In the genomic region with DNA sequence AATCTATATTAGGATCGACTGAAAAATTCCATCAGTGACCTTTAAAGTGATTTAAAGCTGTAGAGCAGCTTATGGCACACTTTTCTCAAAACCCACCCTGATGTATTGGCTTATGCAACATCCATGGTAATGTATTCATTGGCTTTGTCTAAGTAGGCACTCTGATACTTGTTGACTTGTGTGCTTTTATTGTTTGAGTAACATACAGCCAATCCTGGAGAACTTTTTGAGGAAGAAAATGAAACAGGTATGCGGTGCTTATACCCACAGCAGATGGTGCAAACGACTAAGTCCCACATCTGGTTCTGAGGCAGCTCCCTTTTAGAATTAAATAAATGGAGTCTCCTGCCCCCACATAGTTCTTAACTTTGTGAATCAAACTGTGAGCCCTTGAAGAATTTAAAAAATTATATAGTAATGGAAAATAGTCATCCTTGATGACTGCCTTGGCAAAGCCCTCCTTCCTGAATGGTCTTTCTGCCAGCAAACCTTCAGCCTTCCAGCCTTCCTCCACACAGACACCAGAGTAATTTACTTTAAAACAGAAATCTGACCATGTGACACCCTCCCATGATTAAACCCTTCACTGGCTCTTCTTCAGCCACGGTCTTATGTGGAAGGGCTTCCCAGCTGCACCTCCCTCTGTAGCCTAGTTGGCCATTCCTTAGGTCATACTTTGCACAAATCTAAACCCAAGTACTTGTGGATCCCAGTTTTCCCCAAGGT, we compare ENCODE assay signal across 15 cellular contexts.
A peak's percentile ranks its signal among the peaks of the same experiment; 100 is the strongest.
DNase-seq lines count a peak whose midpoint lies in the region; ATAC-seq, FAIRE-seq and TF ChIP-seq lines count a peak whose summit lies in the region.
"Had no signal": no experiment of that assay in that cellular context is flagged by ENCODE, and none has a peak within 500 bp of the region (broad histone marks: within the 10 kb centered on the region; RNA-seq: fewer than 3 reads in every experiment).

No MANE protein-coding gene starts in this region.

- H3K4me3 ChIP-seq in endothelial cell of umbilical vein (replicated peaks in 1 of 3; ENCODE audit: insufficient read depth in 1 of 3, low read depth in 1 of 3, low read length in 3 of 3) (no peak overlapping the region), lower lobe of right lung (no peak overlapping the region), upper lobe of right lung (no peak overlapping the region)
- H3K4me3 ChIP-seq: HAP-1 had no signal

- H3K79me2 ChIP-seq in endothelial cell of umbilical vein (ENCODE audit: control insufficient read depth, insufficient read depth, low read length), result peaks cover 8% of the 10 kb centered on the region

- ATAC-seq in lower lobe of right lung (peak; percentile 55 to 57), upper lobe of right lung (peak; percentile 45), GM21723 (IDR thresholded peaks at IDR 0.05; ENCODE audit: unreplicated experiment) (no peak)
- ATAC-seq: activated naive CD8-positive, alpha-beta T cell treated with anti-CD3 and anti-CD28 coated beads, Interleukin-2, amount 50 U/mL, for 24 hours; stimulated activated naive CD8-positive, alpha-beta T cell treated with anti-CD3 and anti-CD28 coated beads, Interleukin-15, amount 100 ng/mL, for 72 hours had no signal

- no peak overlapping the region for H3K9ac ChIP-seq in endothelial cell of umbilical vein (replicated peaks; ENCODE audit: extremely low read depth, insufficient read depth, low read length)

- CTCF ChIA-PET in endothelial cell of umbilical vein (lab: Charles Lee), result interaction anchor here (0.7 to 1.5 kb wide), 2 partner anchors 10 to 279 kb away, joined by 3 to 4 read pairs; no protein-coding TSS in a partner anchor

- TF ChIP-seq CTCF in endothelial cell of umbilical vein (IDR thresholded peaks at IDR 0.05; ENCODE audit: extremely low read depth in 1 of 2, insufficient read depth in 1 of 2, low read depth in 1 of 2, low read length in 2 of 2) (no peak), lower lobe of right lung (IDR thresholded peaks at IDR 0.05) (no peak), upper lobe of right lung (IDR thresholded peaks at IDR 0.05) (no peak)

- FAIRE-seq in endothelial cell of umbilical vein (lab: Jason Lieb, UNC), result no peak

- no peaks in the 10 kb centered on the region for H3K9me1 ChIP-seq in endothelial cell of umbilical vein (replicated peaks; ENCODE audit: control insufficient read depth, extremely low read depth, insufficient read depth, low read length)

- H3K9me3 ChIP-seq in endothelial cell of umbilical vein (replicated peaks; ENCODE audit: control insufficient read depth, insufficient read depth, low read length), result no peaks in the 10 kb centered on the region
- H3K9me3 ChIP-seq in lower lobe of right lung, result no peaks in the 10 kb centered on the region
- H3K9me3 ChIP-seq in upper lobe of right lung, result no peaks in the 10 kb centered on the region
- H3K9me3 ChIP-seq: Caco-2, HAP-1 had no signal

- DNase-seq in NCI-H2107 treated with DMSO at 0.1 percent for 48 hours (lab: John Stamatoyannopoulos, UW; ENCODE audit: unreplicated experiment) (peak; percentile 27), NCI-H2107 (lab: John Stamatoyannopoulos, UW) (no peak), endothelial cell of umbilical vein (ENCODE audit: low read depth, low spot score) (no peak), lower lobe of right lung (no peak), upper lobe of right lung (no peak), NCI-H2171 (lab: John Stamatoyannopoulos, UW) (no peak), 8988T (no peak)
- DNase-seq: activated CD8-positive, alpha-beta memory T cell treated with anti-CD3 and anti-CD28 coated beads, Interleukin-2, amount 50 U/mL, for 4 hours; activated naive CD8-positive, alpha-beta T cell treated with anti-CD3 and anti-CD28 coated beads, Interleukin-2, amount 50 U/mL, for 24 hours; Caco-2; stimulated activated naive CD8-positive, alpha-beta T cell treated with anti-CD3 and anti-CD28 coated beads, Interleukin-15, amount 100 ng/mL, for 72 hours; WERI-Rb-1 had no signal

- H3K27ac ChIP-seq in endothelial cell of umbilical vein (ENCODE audit: insufficient read depth, low read depth, low read length) (peak overlapping the region; percentile 15), lower lobe of right lung (peak overlapping the region; percentile 63), upper lobe of right lung (peak overlapping the region; percentile 8)
- H3K27ac ChIP-seq: 22Rv1, WERI-Rb-1 had no signal

- intact Hi-C loops in endothelial cell of umbilical vein (cut with micrococcal nuclease) (loop anchor here (1.0 to 5.0 kb wide), 5 partner anchors 43 to 263 kb away; no protein-coding TSS in a partner anchor), lower lobe of right lung (cut with DNase I) (no loop called here), upper lobe of right lung (cut with DNase I) (no loop called here)

- H3K27me3 ChIP-seq in endothelial cell of umbilical vein (ENCODE audit: control insufficient read depth in 2 of 2, insufficient read depth in 2 of 2, low read length in 2 of 2) (no peaks in the 10 kb centered on the region), lower lobe of right lung (ENCODE audit: low read depth) (no peaks in the 10 kb centered on the region), upper lobe of right lung (no peaks in the 10 kb centered on the region)

- dilution Hi-C loops in endothelial cell of umbilical vein (cut with MboI; ENCODE audit: extremely low pct_ligation_motif_present, low sequenced_read_pairs), result no loop called here

- H3K4me1 ChIP-seq in endothelial cell of umbilical vein (ENCODE audit: control insufficient read depth, extremely low read depth, insufficient read depth, low read length) (peaks cover 20% of the 10 kb centered on the region), lower lobe of right lung (peaks cover 14% of the 10 kb centered on the region), upper lobe of right lung (peaks cover 18% of the 10 kb centered on the region)
- H3K4me1 ChIP-seq: HAP-1 had no signal

- peaks cover under 1% of the 10 kb centered on the region for H4K20me1 ChIP-seq in endothelial cell of umbilical vein (replicated peaks; ENCODE audit: control insufficient read depth, extremely low read depth, insufficient read depth, low read length)

- POLR2A ChIA-PET in endothelial cell of umbilical vein (lab: Charles Lee), result interaction anchor here (1.6 kb wide), 1 partner anchor 60 kb away, joined by 3 read pairs; no protein-coding TSS in a partner anchor

- BruUV-seq in endothelial cell of umbilical vein (replicated peaks; lab: Mats Ljungman, UMichigan), result no TSS peak

- TF ChIP-seq POLR2A in endothelial cell of umbilical vein (IDR thresholded peaks at IDR 0.05; ENCODE audit: low read depth, low read length), result no peak

- H3K4me2 ChIP-seq in endothelial cell of umbilical vein (ENCODE audit: insufficient read depth, low read length), result no peak overlapping the region

- no peak overlapping the region for H2AFZ ChIP-seq in endothelial cell of umbilical vein (ENCODE audit: low read depth, low read length)

- H3K36me3 ChIP-seq in endothelial cell of umbilical vein (ENCODE audit: control insufficient read depth in 2 of 2, extremely low read depth in 1 of 2, insufficient read depth in 2 of 2, low read length in 2 of 2) (peaks cover 21 to 22% of the 10 kb centered on the region in 2 experiments), lower lobe of right lung (peaks cover 86% of the 10 kb centered on the region), upper lobe of right lung (peaks cover 71% of the 10 kb centered on the region)
- H3K36me3 ChIP-seq: HAP-1, WERI-Rb-1 had no signal

TF ChIP-seq in endothelial cell of umbilical vein, 7 proteins besides CTCF, POLR2A, EP300 and RAD21:
- TF ChIP-seq MYC (IDR thresholded peaks at IDR 0.05; ENCODE audit: low read depth, low read length), result no peak
- no peak for TF ChIP-seq FOS (IDR thresholded peaks at IDR 0.05; ENCODE audit: borderline replicate concordance, insufficient read depth, low read length)
- TF ChIP-seq MAX (IDR thresholded peaks at IDR 0.05; ENCODE audit: insufficient read depth, insufficient read length), result no peak
- no peak for TF ChIP-seq GATA2 (IDR thresholded peaks at IDR 0.05; ENCODE audit: insufficient read depth, insufficient read length, low read depth, low read length)
- no peak for TF ChIP-seq EZH2 (IDR thresholded peaks at IDR 0.05; ENCODE audit: borderline replicate concordance, low read depth, low read length, severe bottlenecking)
- no peak for TF ChIP-seq JUN (IDR thresholded peaks at IDR 0.05; ENCODE audit: borderline replicate concordance, insufficient read depth, insufficient read length, low read depth)
- no peak for TF ChIP-seq POLR2AphosphoS5 (IDR thresholded peaks at IDR 0.05; ENCODE audit: insufficient read depth, low read depth, low read length)

Comparison
In these comparisons a context has a peak if more than half of its experiments do, and no peak if none do; other contexts are left out.
1. H3K27ac ChIP-seq: peak in every context shown above with its lines; median percentile 63 in lower lobe of right lung; 15 in endothelial cell of umbilical vein; 8 in upper lobe of right lung.